Comparison of ENCODE assay signal across 30 cellular contexts in genomic region chr10:89273680-89274079, GRCh38.
"Had no signal": no experiment of that assay in that cellular context is flagged by ENCODE, and none has a peak within 500 bp of the region (broad histone marks: within the 10 kb centered on the region; RNA-seq: fewer than 3 reads in every experiment).

No MANE protein-coding gene starts in this region.

- H3K4me1 Mint-ChIP-seq: activated CD4-positive, alpha-beta T cell treated with anti-CD3 and anti-CD28 coated beads for 36 hours; activated CD4-positive, alpha-beta T cell treated with anti-CD3 and anti-CD28 coated beads, Interleukin-2, amount 10 ng/mL, durations not matched to agents 24 days and 14 days; activated CD8-positive, alpha-beta memory T cell treated with anti-CD3 and anti-CD28 coated beads, Interleukin-2, amount 10 ng/mL, durations not matched to agents 7 days and 5 days; central memory CD8-positive, alpha-beta T cell had no signal

- H3K27me3 ChIP-seq: brain microvascular endothelial cell, esophagus squamous epithelium, gastroesophageal sphincter had no signal

- H3K4me3 Mint-ChIP-seq: activated CD4-positive, alpha-beta memory T cell treated with anti-CD3 and anti-CD28 coated beads for 36 hours; activated CD4-positive, alpha-beta T cell treated with anti-CD3 and anti-CD28 coated beads for 36 hours; activated CD4-positive, alpha-beta T cell treated with anti-CD3 and anti-CD28 coated beads, Interleukin-2, amount 10 ng/mL, durations not matched to agents 24 days and 14 days; activated CD8-positive, alpha-beta memory T cell treated with anti-CD3 and anti-CD28 coated beads, Interleukin-2, amount 10 ng/mL, durations not matched to agents 7 days and 5 days; activated CD8-positive, alpha-beta T cell treated with anti-CD3 and anti-CD28 coated beads, Interleukin-2, amount 10 ng/mL, durations not matched to agents 7 days and 5 days; activated naive CD8-positive, alpha-beta T cell; activated T-helper 1 cell treated with anti-CD3 and anti-CD28 coated beads, Interleukin-12 subunit alpha, Interleukin-12 subunit beta, Interleukin-2, Interleukin-4 antibody, amounts not matched to agents 30 ng/mL and 10 ng/mL and 1 ng/mL, durations not matched to agents 14 hours and 24 hours and 36 hours; central memory CD8-positive, alpha-beta T cell; effector memory CD8-positive, alpha-beta T cell had no signal

- ATAC-seq: activated CD4-positive, alpha-beta T cell treated with anti-CD3 and anti-CD28 coated beads for 36 hours; activated CD8-positive, alpha-beta memory T cell treated with anti-CD3 and anti-CD28 coated beads, Interleukin-2, amount 10 ng/mL, durations not matched to agents 7 days and 5 days; activated CD8-positive, alpha-beta T cell treated with anti-CD3 and anti-CD28 coated beads, Interleukin-2, amount 10 ng/mL, durations not matched to agents 7 days and 5 days; effector memory CD8-positive, alpha-beta T cell; gastroesophageal sphincter had no signal

- DNase-seq: activated CD4-positive, alpha-beta memory T cell treated with anti-CD3 and anti-CD28 coated beads for 36 hours; activated CD4-positive, alpha-beta T cell treated with anti-CD3 and anti-CD28 coated beads for 36 hours; activated CD4-positive, alpha-beta T cell treated with anti-CD3 and anti-CD28 coated beads, Interleukin-2, amount 10 ng/mL, durations not matched to agents 24 days and 14 days; activated CD4-positive, CD25-positive, alpha-beta regulatory T cell; activated CD4-positive, CD25-positive, alpha-beta regulatory T cell treated with anti-CD3 and anti-CD28 coated beads, Interleukin-2, amount 50 U/mL, for 72 hours; activated CD8-positive, alpha-beta memory T cell treated with anti-CD3 and anti-CD28 coated beads, Interleukin-2, amount 10 ng/mL, durations not matched to agents 7 days and 5 days; activated CD8-positive, alpha-beta memory T cell treated with anti-CD3 and anti-CD28 coated beads, Interleukin-2, amount 50 U/mL, for 4 hours; activated CD8-positive, alpha-beta T cell treated with anti-CD3 and anti-CD28 coated beads, Interleukin-2, amount 10 ng/mL, durations not matched to agents 7 days and 5 days; activated gamma-delta T cell treated with Interleukin-2 at 50 U/mL for 16 hours; activated naive CD4-positive, alpha-beta T cell treated with anti-CD3 and anti-CD28 coated beads, Interleukin-2, amount 50 U/mL, for 16 hours; activated naive CD4-positive, alpha-beta T cell treated with Interleukin-2 at 50 U/mL for 16 hours; activated T-cell treated with anti-CD3 and anti-CD28 coated beads, Interleukin-2, amount 50 U/mL, for 1 hour; activated T-cell treated with anti-CD3 and anti-CD28 coated beads, Interleukin-2, amount 50 U/mL, for 48 hours; amniotic stem cell; anterior cingulate cortex; brain microvascular endothelial cell; cortex of kidney; dermis blood vessel endothelial cell; effector CD4-positive, alpha-beta T cell; effector memory CD8-positive, alpha-beta T cell; esophagus squamous epithelium; foreskin melanocyte; T-helper 2 cell had no signal

- H3K9me3 ChIP-seq: esophagus squamous epithelium, gastroesophageal sphincter had no signal

- H3K9me3 Mint-ChIP-seq: activated CD4-positive, alpha-beta memory T cell treated with anti-CD3 and anti-CD28 coated beads for 36 hours; activated T-helper 1 cell treated with anti-CD3 and anti-CD28 coated beads, Interleukin-12 subunit alpha, Interleukin-12 subunit beta, Interleukin-2, Interleukin-4 antibody, amounts not matched to agents 30 ng/mL and 10 ng/mL and 1 ng/mL, durations not matched to agents 14 hours and 24 hours and 36 hours; activated T-helper 2 cell treated with anti-CD3 and anti-CD28 coated beads, Interferon-gamma antibody, Interleukin-2, Interleukin-4, amounts not matched to agents 10 μg/mL and 5 μg/mL and 100 μg/mL, durations not matched to agents 14 hours and 24 hours and 36 hours; central memory CD8-positive, alpha-beta T cell; effector memory CD8-positive, alpha-beta T cell had no signal

- FAIRE-seq: astrocyte, bronchial epithelial cell had no signal

- H3K4me3 ChIP-seq: esophagus squamous epithelium, gastroesophageal sphincter had no signal

- H3K27ac Mint-ChIP-seq: activated CD4-positive, alpha-beta memory T cell treated with anti-CD3 and anti-CD28 coated beads for 36 hours; activated CD4-positive, alpha-beta T cell treated with anti-CD3 and anti-CD28 coated beads for 36 hours; activated CD4-positive, alpha-beta T cell treated with anti-CD3 and anti-CD28 coated beads, Interleukin-2, amount 10 ng/mL, durations not matched to agents 24 days and 14 days; activated CD8-positive, alpha-beta memory T cell treated with anti-CD3 and anti-CD28 coated beads, Interleukin-2, amount 10 ng/mL, durations not matched to agents 7 days and 5 days; activated CD8-positive, alpha-beta T cell treated with anti-CD3 and anti-CD28 coated beads, Interleukin-2, amount 10 ng/mL, durations not matched to agents 7 days and 5 days; activated naive CD8-positive, alpha-beta T cell; activated T-helper 1 cell treated with anti-CD3 and anti-CD28 coated beads, Interleukin-12 subunit alpha, Interleukin-12 subunit beta, Interleukin-2, Interleukin-4 antibody, amounts not matched to agents 30 ng/mL and 10 ng/mL and 1 ng/mL, durations not matched to agents 14 hours and 24 hours and 36 hours; activated T-helper 2 cell treated with anti-CD3 and anti-CD28 coated beads, Interferon-gamma antibody, Interleukin-2, Interleukin-4, amounts not matched to agents 10 μg/mL and 5 μg/mL and 100 μg/mL, durations not matched to agents 14 hours and 24 hours and 36 hours; effector memory CD8-positive, alpha-beta T cell had no signal

- H3K27ac ChIP-seq: brain microvascular endothelial cell, esophagus squamous epithelium had no signal

- H3K36me3 ChIP-seq: brain microvascular endothelial cell, esophagus squamous epithelium, gastroesophageal sphincter had no signal

- H3K36me3 Mint-ChIP-seq: activated CD4-positive, alpha-beta memory T cell treated with anti-CD3 and anti-CD28 coated beads for 36 hours; activated CD8-positive, alpha-beta memory T cell treated with anti-CD3 and anti-CD28 coated beads, Interleukin-2, amount 10 ng/mL, durations not matched to agents 7 days and 5 days; activated naive CD8-positive, alpha-beta T cell had no signal
